In genomic region chr4:125313497-125313896, GRCh38 we compare ENCODE assay signal across 9 cellular contexts. TPM values are rescaled to one million over a fixed set of nuclear protein-coding genes. Genes with fewer than 3 reads are reported as not detected.
DNase-seq lines count a peak whose midpoint lies in the region; ATAC-seq, FAIRE-seq and TF ChIP-seq lines count a peak whose summit lies in the region.
"Had no signal": no experiment of that assay in that cellular context is flagged by ENCODE, and none has a peak within 500 bp of the region (broad histone marks: within the 10 kb centered on the region; RNA-seq: fewer than 3 reads in every experiment).

No MANE protein-coding gene starts in this region.

- BruUV-seq in K562 (replicated peaks; lab: Mats Ljungman, UMichigan) = no TSS peak

- peaks cover 36% of the 10 kb centered on the region for H3K4me1 Mint-ChIP-seq in activated naive CD4-positive, alpha-beta T cell treated with anti-CD3 and anti-CD28 coated beads, Interleukin-2, amount 10 ng/mL, durations not matched to agents 7 days and 5 days
- peaks cover 37% of the 10 kb centered on the region for H3K4me1 Mint-ChIP-seq in stimulated activated naive CD8-positive, alpha-beta T cell treated with anti-CD3 and anti-CD28 coated beads, Interleukin-15, amount 100 ng/mL, for 72 hours

- TF ChIP-seq POLR2A in K562 (conservative IDR thresholded peaks at IDR 0.05) = no peak

- H2AFZ ChIP-seq in K562 (ENCODE audit: low read depth, low read length) = no peak overlapping the region
- no peak overlapping the region for H2AFZ ChIP-seq in keratinocyte (ENCODE audit: control insufficient read depth, low read length)

- TF ChIP-seq CTCF in K562 (IDR thresholded peaks at IDR 0.05 in 2 of 3, conservative IDR thresholded peaks at IDR 0.05 in 1 of 3; ENCODE audit: insufficient read depth in 2 of 3, low read depth in 1 of 3, low read length in 3 of 3) (peak; percentile 68 to 85 (median 76)), keratinocyte (optimal IDR thresholded peaks at IDR 0.05 in 1 of 3, IDR thresholded peaks at IDR 0.05 in 1 of 3, conservative IDR thresholded peaks at IDR 0.05 in 1 of 3; ENCODE audit: extremely low read depth in 1 of 3, insufficient read depth in 2 of 3, low read length in 3 of 3) (peak; percentile 67 to 80 (median 68))

- H3K4me3 ChIP-seq in NT2/D1 (ENCODE audit: insufficient read length, low read depth) = no peak overlapping the region
- no peak overlapping the region for H3K4me3 ChIP-seq in K562
- no peak overlapping the region for H3K4me3 ChIP-seq in keratinocyte (ENCODE audit: control insufficient read depth in 2 of 3, extremely low read depth in 1 of 3, insufficient read depth in 2 of 3, low read depth in 1 of 3, low read length in 3 of 3)

- no peak overlapping the region for H3K9ac ChIP-seq in NT2/D1 (ENCODE audit: insufficient read length, low read depth)
- no peak overlapping the region for H3K9ac ChIP-seq in K562 (ENCODE audit: insufficient read depth in 1 of 2, low read depth in 2 of 2, low read length in 2 of 2)
- no peak overlapping the region for H3K9ac ChIP-seq in keratinocyte (ENCODE audit: control insufficient read depth, extremely low read depth, insufficient read depth, low read length)

- H3K4me1 ChIP-seq in NT2/D1 (ENCODE audit: insufficient read depth, insufficient read length) (no peaks in the 10 kb centered on the region), K562 (replicated peaks in 1 of 2; ENCODE audit: control insufficient read depth in 2 of 2, insufficient read depth in 2 of 2, low read length in 2 of 2) (peaks cover 0 to 24% of the 10 kb centered on the region in 2 experiments; a peak in 2 of 5 replicates), keratinocyte (ENCODE audit: control insufficient read depth, extremely low read depth, insufficient read depth, low read length) (peaks cover 8% of the 10 kb centered on the region)

- no peak overlapping the region for H3K4me2 ChIP-seq in K562 (ENCODE audit: insufficient read depth, low read length)
- H3K4me2 ChIP-seq in keratinocyte (ENCODE audit: control insufficient read depth, extremely low read depth, insufficient read depth, low read depth, low read length) = no peak overlapping the region

- H3K4me3 Mint-ChIP-seq in activated naive CD4-positive, alpha-beta T cell treated with anti-CD3 and anti-CD28 coated beads, Interleukin-2, amount 10 ng/mL, durations not matched to agents 7 days and 5 days = peak overlapping the region; percentile 21
- peak overlapping the region; percentile 32 to 39 for H3K4me3 Mint-ChIP-seq in stimulated activated naive CD8-positive, alpha-beta T cell treated with anti-CD3 and anti-CD28 coated beads, Interleukin-15, amount 100 ng/mL, for 72 hours

- in situ Hi-C loops in K562 (cut with MboI) = loop anchor here (25.0 kb wide), 1 partner anchor 424 kb away; no protein-coding TSS in a partner anchor

- POLR2A ChIA-PET in K562 (lab: Yijun Ruan, JAX) = interaction anchor here (0.7 kb wide), 1 partner anchor 29 kb away, joined by 3 read pairs; no protein-coding TSS in a partner anchor

- H3K9me3 ChIP-seq in NT2/D1 (ENCODE audit: insufficient read depth, low read length) = no peaks in the 10 kb centered on the region
- H3K9me3 ChIP-seq in K562 (replicated peaks; ENCODE audit: control insufficient read depth, insufficient read depth, low read depth, low read length) = no peaks in the 10 kb centered on the region
- no peaks in the 10 kb centered on the region for H3K9me3 ChIP-seq in keratinocyte (ENCODE audit: control insufficient read depth, low read depth, low read length)

- intact Hi-C loops in K562 (cut with micrococcal nuclease) = loop anchor here (1.0 to 10.0 kb wide), 4 partner anchors 429 to 1083 kb away; no protein-coding TSS in a partner anchor

- no peak overlapping the region for H3K27ac Mint-ChIP-seq in activated naive CD4-positive, alpha-beta T cell treated with anti-CD3 and anti-CD28 coated beads, Interleukin-2, amount 10 ng/mL, durations not matched to agents 7 days and 5 days
- H3K27ac Mint-ChIP-seq in stimulated activated naive CD8-positive, alpha-beta T cell treated with anti-CD3 and anti-CD28 coated beads, Interleukin-15, amount 100 ng/mL, for 72 hours = no peak overlapping the region

- H3K9me1 ChIP-seq in K562 (ENCODE audit: control insufficient read depth, insufficient read depth, low read length) (no peaks in the 10 kb centered on the region), keratinocyte (ENCODE audit: control insufficient read depth, extremely low read depth, insufficient read depth, low read length) (no peaks in the 10 kb centered on the region)

- H4K20me1 ChIP-seq in K562 (replicated peaks; ENCODE audit: control insufficient read depth, insufficient read depth, low read length) (no peaks in the 10 kb centered on the region), keratinocyte (ENCODE audit: control insufficient read depth, extremely low read depth, insufficient read depth, low read length) (no peaks in the 10 kb centered on the region)

- dilution Hi-C loops in keratinocyte (cut with MboI; ENCODE audit: extremely low pct_ligation_motif_present, low sequenced_read_pairs) = no loop called here

- H3K36me3 Mint-ChIP-seq in activated naive CD4-positive, alpha-beta T cell treated with anti-CD3 and anti-CD28 coated beads, Interleukin-2, amount 10 ng/mL, durations not matched to agents 7 days and 5 days = no peaks in the 10 kb centered on the region

- peak; percentile 73 to 84 for TF ChIP-seq RAD21 in K562 (CRISPR knock-in tag; conservative IDR thresholded peaks at IDR 0.05 in 1 of 2, IDR thresholded peaks at IDR 0.05 in 1 of 2)

- H3K9me3 Mint-ChIP-seq in activated naive CD4-positive, alpha-beta T cell treated with anti-CD3 and anti-CD28 coated beads, Interleukin-2, amount 10 ng/mL, durations not matched to agents 7 days and 5 days = no peaks in the 10 kb centered on the region
- H3K9me3 Mint-ChIP-seq in stimulated activated naive CD8-positive, alpha-beta T cell treated with anti-CD3 and anti-CD28 coated beads, Interleukin-15, amount 100 ng/mL, for 72 hours = no peaks in the 10 kb centered on the region

- H3K27ac ChIP-seq in K562 (ENCODE audit: extremely low read depth, low read depth, low read length) (no peak overlapping the region), keratinocyte (ENCODE audit: control insufficient read depth, insufficient read depth, low read length) (no peak overlapping the region)

- 1% methylated on average over 7 of the region's 7 CpGs for WGBS in K562 (ENCODE audit: insufficient coverage, low coverage, missing lambda C conversion rate)

- TF ChIP-seq EP300 in K562 (IDR thresholded peaks at IDR 0.05; ENCODE audit: low read length) = no peak

- H3K27me3 Mint-ChIP-seq in activated naive CD4-positive, alpha-beta T cell treated with anti-CD3 and anti-CD28 coated beads, Interleukin-2, amount 10 ng/mL, durations not matched to agents 7 days and 5 days = peaks cover 55% of the 10 kb centered on the region
- H3K27me3 Mint-ChIP-seq in stimulated activated naive CD8-positive, alpha-beta T cell treated with anti-CD3 and anti-CD28 coated beads, Interleukin-15, amount 100 ng/mL, for 72 hours = peaks cover 67% of the 10 kb centered on the region

- FAIRE-seq in K562 (lab: Jason Lieb, UNC) (peak; percentile 96), keratinocyte (lab: Jason Lieb, UNC) (peak; percentile 87)

- ATAC-seq in GM21717 (IDR thresholded peaks at IDR 0.05; ENCODE audit: unreplicated experiment) = peak; percentile 60
- peak; percentile 86 for ATAC-seq in K562
- peak; percentile 33 for ATAC-seq in stimulated activated naive CD8-positive, alpha-beta T cell treated with anti-CD3 and anti-CD28 coated beads, Interleukin-15, amount 100 ng/mL, for 72 hours

- H3K36me3 ChIP-seq in NT2/D1 (ENCODE audit: insufficient read depth, insufficient read length, low read length) = no peaks in the 10 kb centered on the region
- no peaks in the 10 kb centered on the region for H3K36me3 ChIP-seq in K562 (ENCODE audit: control insufficient read depth, insufficient read depth, low read length)
- no peaks in the 10 kb centered on the region for H3K36me3 ChIP-seq in keratinocyte (ENCODE audit: control insufficient read depth in 2 of 2, extremely low read depth in 1 of 2, insufficient read depth in 2 of 2, low read length in 2 of 2)

- DNase-seq in activated naive CD4-positive, alpha-beta T cell treated with anti-CD3 and anti-CD28 coated beads, Interleukin-2, amount 10 ng/mL, durations not matched to agents 7 days and 5 days = peak; percentile 25
- no peak for DNase-seq in activated naive CD4-positive, alpha-beta T cell treated with Interleukin-2 at 50 U/mL for 16 hours
- DNase-seq in KG1 (lab: John Stamatoyannopoulos, UW) = peak; percentile 59
- DNase-seq in NT2/D1 (ENCODE audit: low read depth, low spot score) = peak; percentile 71
- DNase-seq in K562 (ENCODE audit: extremely low read depth in 1 of 4, low spot score in 3 of 4) = peak; percentile 50 to 72 (median 61)
- peak; percentile 25 for DNase-seq in keratinocyte (ENCODE audit: low read depth, low spot score)
- peak in 1 of 2 donors; percentile 21 for DNase-seq in stimulated activated naive CD8-positive, alpha-beta T cell treated with anti-CD3 and anti-CD28 coated beads, Interleukin-15, amount 100 ng/mL, for 72 hours
- DNase-seq: left cardiac atrium had no signal

- H3K79me2 ChIP-seq in K562 (ENCODE audit: control insufficient read depth, insufficient read depth, low read length) (no peaks in the 10 kb centered on the region), keratinocyte (ENCODE audit: control insufficient read depth, insufficient read depth, low read length) (no peaks in the 10 kb centered on the region)

- CTCF ChIA-PET in activated naive CD4-positive, alpha-beta T cell treated with anti-CD3 and anti-CD28 coated beads, Interleukin-2, amount 10 ng/mL, durations not matched to agents 7 days and 5 days (lab: Charles Lee) = interaction anchor here (1.5 kb wide), 1 partner anchor 9 kb away, joined by 3 read pairs; no protein-coding TSS in a partner anchor
- CTCF ChIA-PET in K562 (lab: Yijun Ruan, JAX; ENCODE audit: low intra/inter-chr PET ratio) = interaction anchor here (0.5 to 1.7 kb wide), 3 partner anchors 20 to 1320 kb away, joined by 3 to 6 read pairs (median 3); no protein-coding TSS in a partner anchor

- H3K27me3 ChIP-seq in NT2/D1 (ENCODE audit: insufficient read depth, insufficient read length) (peaks cover 29% of the 10 kb centered on the region), K562 (ENCODE audit: control insufficient read depth in 2 of 2, insufficient read depth in 2 of 2, low read length in 2 of 2) (peaks cover 0 to 13% of the 10 kb centered on the region in 2 experiments; a peak in 2 of 5 replicates), keratinocyte (ENCODE audit: control insufficient read depth, extremely low read depth, insufficient read depth, low read length) (no peaks in the 10 kb centered on the region)

RNA-seq across cellular contexts. Expression of gene FAT4, which starts 1.3 kb away (rescaled TPM):
- total RNA-seq in K562 (2011; cell fraction: chromatin; rRNA removed; ENCODE audit: low replicate concordance) = 0.02 and 0.05 TPM in 2 replicates
- total RNA-seq in K562 (2011; cell fraction: nucleolus; rRNA removed) = not detected in 2 replicates
- total RNA-seq in K562 (2011; cell fraction: nucleoplasm; rRNA removed) = not detected in 2 replicates
- total RNA-seq in K562 (2014; rRNA removed) = not detected in 2 replicates
- under 0.01 TPM in 1 of 2 replicates, not detected in the other for total RNA-seq in K562 (2014; rRNA removed; fragmentation: Illumina TruSeq; extraction: Trizol)
- 0.04 TPM in 1 of 2 replicates, not detected in the other for total RNA-seq in K562 (2015; rRNA removed; fragmentation: Illumina TruSeq; extraction: Trizol)
- total RNA-seq in K562 (2021) = 0.02 TPM in 1 of 2 replicates, not detected in the other
- polyA plus RNA-seq in K562 (2011; rRNA removed) = not detected in 2 replicates
- under 0.01 TPM in 1 of 2 replicates, not detected in the other for polyA plus RNA-seq in K562 (2011; cell fraction: cytosol; rRNA removed)
- not detected in 2 replicates for polyA plus RNA-seq in K562 (2011; cell fraction: nucleus; rRNA removed)
- under 0.01 TPM in 1 of 2 replicates, not detected in the other for polyA plus RNA-seq in K562 (2012)
- not detected in 2 replicates for polyA plus RNA-seq in K562 (2014; fragmentation: Illumina TruSeq; extraction: Trizol)
- polyA plus RNA-seq in K562 (2014; fragmentation: Nextera tagmentation; extraction: Ambion mirVana) = not detected
- polyA plus RNA-seq in K562 (2014; rRNA removed) = 0.01 TPM in 1 of 2 replicates, not detected in the other
- polyA minus RNA-seq in K562 (2011; rRNA and poly(A)+ RNA removed) = under 0.01 and 0.03 TPM in 2 replicates
- polyA minus RNA-seq in K562 (2011; cell fraction: cytosol; rRNA and poly(A)+ RNA removed) = not detected in 2 replicates
- under 0.01 TPM in 2 replicates for polyA minus RNA-seq in K562 (2011; cell fraction: nucleus; rRNA and poly(A)+ RNA removed)
- 0.77 to 2.7 TPM (median 1.6 TPM) in 3 replicates for polyA plus RNA-seq in keratinocyte
- polyA plus RNA-seq in keratinocyte (2011; ENCODE audit: low read depth) = 0.15 TPM
- 0.23 and 0.35 TPM in 2 replicates for polyA plus RNA-seq in keratinocyte (2011; cell fraction: cytosol; rRNA removed)
- 3.6 and 3.8 TPM in 2 replicates for polyA plus RNA-seq in keratinocyte (2011; cell fraction: nucleus; rRNA removed)
- 0.24 and 0.64 TPM in 2 replicates for polyA plus RNA-seq in keratinocyte (2012; ENCODE audit: low replicate concordance)
- polyA minus RNA-seq in keratinocyte = 2.3 to 9.6 TPM (median 9.4 TPM) in 3 replicates
- 1.2 TPM for polyA minus RNA-seq in keratinocyte (2011; cell fraction: cytosol; rRNA and poly(A)+ RNA removed)
- 14.7 and 23.6 TPM in 2 replicates for polyA minus RNA-seq in keratinocyte (2011; cell fraction: nucleus; rRNA and poly(A)+ RNA removed)

Comparison
In these comparisons a context has a peak if more than half of its experiments do, and no peak if none do; other contexts are left out.
1. ATAC-seq: peak in every context shown above with its lines; median percentile 86 in K562; 60 in GM21717; 33 in stimulated activated naive CD8-positive, alpha-beta T cell treated with anti-CD3 and anti-CD28 coated beads, Interleukin-15, amount 100 ng/mL, for 72 hours.